Comparison of ENCODE assay signal across 22 cellular contexts in the genomic region with DNA sequence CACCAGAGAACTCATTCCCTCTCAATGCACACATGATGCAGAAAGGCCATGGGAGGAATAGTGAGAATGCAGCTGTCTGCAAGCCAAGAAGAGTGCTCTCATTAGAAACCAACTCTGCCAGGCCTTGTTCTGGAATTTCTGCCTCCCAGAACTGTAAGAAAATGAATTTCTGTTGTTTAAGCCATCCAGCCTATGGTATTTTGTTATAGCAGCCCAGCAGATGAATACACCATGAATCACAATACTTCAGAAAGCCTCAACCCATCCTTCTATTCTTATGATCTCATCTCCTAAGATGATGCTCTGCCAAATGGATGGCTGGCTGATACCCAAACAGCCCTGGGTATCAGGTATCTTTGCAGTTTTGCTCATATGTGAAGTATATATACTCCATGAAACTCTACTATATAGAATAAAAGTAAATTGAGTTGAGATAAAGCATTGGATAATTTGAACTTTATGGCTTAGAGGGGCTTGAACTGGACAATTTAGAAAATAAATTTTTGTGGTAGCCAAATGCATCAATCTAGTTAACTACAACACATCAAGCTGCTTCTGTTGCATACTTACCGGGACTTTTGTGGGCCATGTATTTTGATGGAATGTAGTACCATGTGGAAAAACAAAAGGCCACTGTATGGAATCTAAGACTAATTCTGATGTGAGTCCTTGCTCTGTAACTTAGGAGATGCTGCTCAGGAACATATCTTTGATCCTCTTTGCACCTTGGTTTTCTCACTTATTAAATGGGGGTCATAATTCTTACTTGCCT.
A peak's percentile ranks its signal among the peaks of the same experiment; 100 is the strongest.
DNase-seq lines count a peak whose midpoint lies in the region; ATAC-seq and TF ChIP-seq lines count a peak whose summit lies in the region.
"Had no signal": no experiment of that assay in that cellular context is flagged by ENCODE, and none has a peak within 500 bp of the region (broad histone marks: within the 10 kb centered on the region; RNA-seq: fewer than 3 reads in every experiment).

No MANE protein-coding gene starts in this region.

- H4K5ac ChIP-seq in IMR-90 (ENCODE audit: low read depth, low read length): no peak overlapping the region

- intact Hi-C loops in IMR-90 (cut with micrococcal nuclease): no loop called here

- no peak overlapping the region for H4K8ac ChIP-seq in IMR-90 (ENCODE audit: low read depth in 2 of 2, low read length in 2 of 2)

- no peak for TF ChIP-seq POLR2A in IMR-90 (IDR thresholded peaks at IDR 0.05; ENCODE audit: low read depth, low read length)

- no peak overlapping the region for H2AK9ac ChIP-seq in IMR-90 (replicated peaks; ENCODE audit: low read depth, low read length, poor library complexity)

- no peak overlapping the region for H3K9ac ChIP-seq in IMR-90 (ENCODE audit: low read depth, low read length)

- no TSS peak for BruUV-seq in IMR-90 (replicated peaks; lab: Mats Ljungman, UMichigan)

- no peak overlapping the region for H3K56ac ChIP-seq in IMR-90 (ENCODE audit: extremely low read depth, insufficient read depth, low read length)

- H3K36me3 ChIP-seq in IMR-90 (ENCODE audit: control insufficient read depth, insufficient read depth, low read length) (no peaks in the 10 kb centered on the region), RWPE2 (ENCODE audit: low read depth) (no peaks in the 10 kb centered on the region)
- H3K36me3 ChIP-seq: adrenal gland, esophagus muscularis mucosa, pancreas, thoracic aorta had no signal

- no peak for TF ChIP-seq RAD21 in IMR-90 (IDR thresholded peaks at IDR 0.05; ENCODE audit: low read length)

- no peak overlapping the region for H3K4ac ChIP-seq in IMR-90 (ENCODE audit: low read depth, low read length)

- no peak overlapping the region for H3K18ac ChIP-seq in IMR-90 (ENCODE audit: low read depth, low read length)

- H3K79me1 ChIP-seq in IMR-90 (ENCODE audit: low read depth in 1 of 2, low read length in 2 of 2): no peaks in the 10 kb centered on the region

- H4K20me1 ChIP-seq in IMR-90 (ENCODE audit: insufficient read depth, low read length): no peaks in the 10 kb centered on the region

- no peak overlapping the region for H3K4me2 ChIP-seq in IMR-90 (ENCODE audit: low read depth, low read length)

- H3K14ac ChIP-seq in IMR-90 (replicated peaks; ENCODE audit: low read depth, low read length): no peak overlapping the region

- no peak overlapping the region for H3K4me3 ChIP-seq in IMR-90 (ENCODE audit: insufficient read depth, low read depth, low read length)
- H3K4me3 ChIP-seq in RWPE2 (ENCODE audit: severe bottlenecking): no peak overlapping the region
- H3K4me3 ChIP-seq: adrenal gland, esophagus muscularis mucosa, pancreas, SK-N-MC, thoracic aorta had no signal

- TF ChIP-seq CTCF in IMR-90 (conservative IDR thresholded peaks at IDR 0.05; ENCODE audit: low read depth, low read length) (no peak), RWPE2 (IDR thresholded peaks at IDR 0.05; ENCODE audit: poor library complexity, severe bottlenecking) (no peak)

- no peak overlapping the region for H2AFZ ChIP-seq in IMR-90 (replicated peaks; ENCODE audit: low read length, poor library complexity)

- no peak for ATAC-seq in IMR-90 (ENCODE audit: low read depth)
- ATAC-seq in RWPE2 (ENCODE audit: low read depth): peak; percentile 64; the same call in 2 of the 3 replicates
- ATAC-seq in esophagus mucosa: peak; percentile 38
- no peak for ATAC-seq in SK-N-SH treated with all-trans-retinoic acid at 6 μM for 48 hours
- ATAC-seq: naive thymus-derived CD8-positive, alpha-beta T cell; pancreas; right cardiac atrium had no signal

- no peak overlapping the region for H2AK5ac ChIP-seq in IMR-90 (ENCODE audit: low read depth, low read length)

- dilution Hi-C loops in IMR-90 (cut with HindIII; ENCODE audit: low sequenced_read_pairs, unreplicated experiment): no loop called here

- H3K23ac ChIP-seq in IMR-90 (ENCODE audit: low read depth, low read length): no peak overlapping the region

- H3K4me1 ChIP-seq in IMR-90 (ENCODE audit: control insufficient read depth, insufficient read depth, low read length): no peaks in the 10 kb centered on the region
- no peaks in the 10 kb centered on the region for H3K4me1 ChIP-seq in RWPE2 (ENCODE audit: insufficient read depth, poor library complexity, severe bottlenecking)
- H3K4me1 ChIP-seq: adrenal gland, pancreas had no signal

- H4K91ac ChIP-seq in IMR-90 (ENCODE audit: insufficient read depth, low read depth, low read length): no peak overlapping the region

- no peak overlapping the region for H2BK20ac ChIP-seq in IMR-90 (ENCODE audit: low read depth, low read length)

- no peak overlapping the region for H3K27ac ChIP-seq in IMR-90 (ENCODE audit: insufficient read depth, low read length)
- no peak overlapping the region for H3K27ac ChIP-seq in RWPE2 (ENCODE audit: poor library complexity, severe bottlenecking)
- H3K27ac ChIP-seq: adrenal gland, esophagus muscularis mucosa, pancreas, SK-N-MC, thoracic aorta had no signal

- in situ Hi-C loops in IMR-90 (cut with MboI; ENCODE audit: low sequenced_read_pairs): no loop called here

- no peaks in the 10 kb centered on the region for H3K9me1 ChIP-seq in IMR-90 (ENCODE audit: insufficient read depth, low read length)

- no peak overlapping the region for H2BK120ac ChIP-seq in IMR-90 (ENCODE audit: low read depth, low read length)

- no peak overlapping the region for H2BK15ac ChIP-seq in IMR-90 (ENCODE audit: low read depth, low read length)

- no peak overlapping the region for H2BK5ac ChIP-seq in IMR-90 (ENCODE audit: low read depth, low read length, poor library complexity, severe bottlenecking)

- no peaks in the 10 kb centered on the region for H3K27me3 ChIP-seq in IMR-90 (ENCODE audit: control insufficient read depth, insufficient read depth, low read length)
- H3K27me3 ChIP-seq in RWPE2 (ENCODE audit: insufficient read depth, poor library complexity, severe bottlenecking): no peaks in the 10 kb centered on the region
- H3K27me3 ChIP-seq: adrenal gland, pancreas had no signal

- no CpG with 5 or more reads among the region's 1 CpG for WGBS in IMR-90 (ENCODE audit: extremely low coverage in 2 of 2, insufficient read length in 1 of 2), 2 experiments

- CTCF ChIA-PET in IMR-90 (lab: Yijun Ruan, JAX): interaction anchor here (0.5 to 1.2 kb wide), 2 partner anchors 9 to 602 kb away, joined by 3 to 6 read pairs; no protein-coding TSS in a partner anchor

- H3K9me3 ChIP-seq in IMR-90 (ENCODE audit: control insufficient read depth, insufficient read depth, low read length) (peaks cover 3% of the 10 kb centered on the region), RWPE2 (ENCODE audit: severe bottlenecking) (no peaks in the 10 kb centered on the region)
- H3K9me3 ChIP-seq: adrenal gland, esophagus muscularis mucosa, pancreas, thoracic aorta had no signal

- DNase-seq in IMR-90 (peak; percentile 20), RWPE2 (ENCODE audit: low spot score) (no peak), myocyte (ENCODE audit: low read depth) (peak; percentile 13), DMS114 treated with DMSO at 0.1 percent for 48 hours (lab: John Stamatoyannopoulos, UW; ENCODE audit: unreplicated experiment) (no peak), HT-29 (ENCODE audit: low spot score) (no peak), midbrain (lab: John Stamatoyannopoulos, UW) (no peak)
- DNase-seq: activated CD4-positive, alpha-beta memory T cell treated with anti-CD3 and anti-CD28 coated beads, Interleukin-2, amount 10 ng/mL, durations not matched to agents 7 days and 5 days; activated CD4-positive, CD25-positive, alpha-beta regulatory T cell; activated gamma-delta T cell; activated T-cell treated with anti-CD3 and anti-CD28 coated beads for 4 hours; adrenal gland; effector CD4-positive, alpha-beta T cell; islet precursor cell; naive thymus-derived CD8-positive, alpha-beta T cell; NCI-H1417; pancreas; right cardiac atrium had no signal

- POLR2A ChIA-PET in IMR-90 (lab: Charles Lee; ENCODE audit: unreplicated experiment): no interaction called here

TF ChIP-seq in IMR-90, 13 proteins besides CTCF, POLR2A, EP300 and RAD21:
- TF ChIP-seq, protein P1, sequence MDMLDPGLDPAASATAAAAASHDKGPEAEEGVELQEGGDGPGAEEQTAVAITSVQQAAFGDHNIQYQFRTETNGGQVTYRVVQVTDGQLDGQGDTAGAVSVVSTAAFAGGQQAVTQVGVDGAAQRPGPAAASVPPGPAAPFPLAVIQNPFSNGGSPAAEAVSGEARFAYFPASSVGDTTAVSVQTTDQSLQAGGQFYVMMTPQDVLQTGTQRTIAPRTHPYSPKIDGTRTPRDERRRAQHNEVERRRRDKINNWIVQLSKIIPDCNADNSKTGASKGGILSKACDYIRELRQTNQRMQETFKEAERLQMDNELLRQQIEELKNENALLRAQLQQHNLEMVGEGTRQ (IDR thresholded peaks at IDR 0.05; ENCODE audit: low read depth, low read length): no peak
- TF ChIP-seq MAFK (IDR thresholded peaks at IDR 0.05; ENCODE audit: low read depth, low read length) (no peak), CEBPB (IDR thresholded peaks at IDR 0.05; ENCODE audit: low read depth, low read length) (no peak), SMC3 (IDR thresholded peaks at IDR 0.05; ENCODE audit: low read depth, low read length) (no peak), NFE2L2 (IDR thresholded peaks at IDR 0.05; ENCODE audit: low read depth, low read length) (no peak), CHD1 (IDR thresholded peaks at IDR 0.05; ENCODE audit: low read depth, low read length) (no peak)

TF ChIP-seq in SK-N-SH treated with all-trans-retinoic acid at 6 μM for 48 hours, 23 proteins besides CTCF, POLR2A, EP300 and RAD21:
- TF ChIP-seq, protein P2, sequence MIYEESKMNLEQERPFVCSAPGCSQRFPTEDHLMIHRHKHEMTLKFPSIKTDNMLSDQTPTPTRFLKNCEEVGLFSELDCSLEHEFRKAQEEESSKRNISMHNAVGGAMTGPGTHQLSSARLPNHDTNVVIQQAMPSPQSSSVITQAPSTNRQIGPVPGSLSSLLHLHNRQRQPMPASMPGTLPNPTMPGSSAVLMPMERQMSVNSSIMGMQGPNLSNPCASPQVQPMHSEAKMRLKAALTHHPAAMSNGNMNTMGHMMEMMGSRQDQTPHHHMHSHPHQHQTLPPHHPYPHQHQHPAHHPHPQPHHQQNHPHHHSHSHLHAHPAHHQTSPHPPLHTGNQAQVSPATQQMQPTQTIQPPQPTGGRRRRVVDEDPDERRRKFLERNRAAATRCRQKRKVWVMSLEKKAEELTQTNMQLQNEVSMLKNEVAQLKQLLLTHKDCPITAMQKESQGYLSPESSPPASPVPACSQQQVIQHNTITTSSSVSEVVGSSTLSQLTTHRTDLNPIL (CRISPR knock-in tag; IDR thresholded peaks at IDR 0.05; ENCODE audit: low read depth): no peak
- TF ChIP-seq TOX (CRISPR knock-in tag; IDR thresholded peaks at IDR 0.05; ENCODE audit: borderline replicate concordance) (no peak), ZFP30 (CRISPR knock-in tag; IDR thresholded peaks at IDR 0.05) (no peak), SNAI2 (CRISPR knock-in tag; IDR thresholded peaks at IDR 0.05) (no peak), OSR1 (CRISPR knock-in tag; IDR thresholded peaks at IDR 0.05) (no peak), BACH2 (CRISPR knock-in tag; IDR thresholded peaks at IDR 0.05; ENCODE audit: borderline replicate concordance) (no peak), ZFP3 (CRISPR knock-in tag; IDR thresholded peaks at IDR 0.05) (no peak), CSDC2 (CRISPR knock-in tag; IDR thresholded peaks at IDR 0.05) (no peak), ZC3H10 (CRISPR knock-in tag; IDR thresholded peaks at IDR 0.05) (no peak)

Comparison
In these comparisons a context has a peak if more than half of its experiments do, and no peak if none do; other contexts are left out.
1. ATAC-seq: peak in RWPE2 (single experiment) and esophagus mucosa (single experiment); none in IMR-90 (single experiment) and SK-N-SH treated with all-trans-retinoic acid at 6 μM for 48 hours (single experiment).
2. DNase-seq: peak in IMR-90 (single experiment) and myocyte (single experiment); none in RWPE2 (single experiment), DMS114 treated with DMSO at 0.1 percent for 48 hours (single experiment), HT-29 (single experiment) and midbrain (single experiment).